2 cellular contexts compared by ENCODE assay signal in genomic region chr9:120621941-120622340, GRCh38.
TF ChIP-seq lines count a peak whose summit lies in the region.

No MANE protein-coding gene starts in this region.

TF ChIP-seq in HepG2, 621 proteins besides CTCF, POLR2A, EP300 and RAD21:
- peak; percentile 55 to 82 for TF ChIP-seq MAFK (conservative IDR thresholded peaks at IDR 0.05 in 1 of 2, IDR thresholded peaks at IDR 0.05 in 1 of 2; ENCODE audit: low read length in 2 of 2)
- TF ChIP-seq ZNF501 (CRISPR knock-in tag; IDR thresholded peaks at IDR 0.05), result no peak
- peak; percentile 66 for TF ChIP-seq MAFF (IDR thresholded peaks at IDR 0.05; ENCODE audit: low read depth, low read length)
TF ChIP-seq in HepG2: peak in this region for 2.

TF ChIP-seq in K562, 482 proteins besides CTCF, POLR2A, EP300 and RAD21:
- TF ChIP-seq C11orf30 (IDR thresholded peaks at IDR 0.05; ENCODE audit: low read depth) (peak; percentile 35; the same call in 1 of the 2 replicates), NRF1 (conservative IDR thresholded peaks at IDR 0.05 in 1 of 2, IDR thresholded peaks at IDR 0.05 in 1 of 2) (no peak), ZNF316 (IDR thresholded peaks at IDR 0.05) (peak; percentile 63), LCOR (CRISPR knock-in tag; IDR thresholded peaks at IDR 0.05) (no peak), MAFF (IDR thresholded peaks at IDR 0.05; ENCODE audit: low read length) (0 out of 2 replicates have a peak, but pooled peaks have one; percentile 15)
